ENCODE assay signal across 12 cellular contexts in genomic region chr11:73310076-73310475, GRCh38. TPM values are rescaled to one million over a fixed set of nuclear protein-coding genes. Genes with fewer than 3 reads are reported as not detected.
DNase-seq lines count a peak whose midpoint lies in the region; ATAC-seq and TF ChIP-seq lines count a peak whose summit lies in the region.
"Had no signal": no experiment of that assay in that cellular context is flagged by ENCODE, and none has a peak within 500 bp of the region (broad histone marks: within the 10 kb centered on the region; RNA-seq: fewer than 3 reads in every experiment).

No MANE protein-coding gene starts in this region.

- H3K27me3 ChIP-seq in hepatocyte, result no peaks in the 10 kb centered on the region
- H3K27me3 ChIP-seq in gastrocnemius medialis, result peaks cover 0 to 2% (median 0%) of the 10 kb centered on the region in 3 donors

- ATAC-seq in gastrocnemius medialis, result no peak
- no peak for ATAC-seq in HG02884 (IDR thresholded peaks at IDR 0.05; ENCODE audit: unreplicated experiment)
- no peak for ATAC-seq in sciatic nerve

- H3K4me1 ChIP-seq in hepatocyte (ENCODE audit: insufficient read depth), result peaks cover 63% of the 10 kb centered on the region
- H3K4me1 ChIP-seq in gastrocnemius medialis, result peaks cover 4 to 18% of the 10 kb centered on the region in 2 donors

- no peak for TF ChIP-seq CTCF in AG10803 (conservative IDR thresholded peaks at IDR 0.05; ENCODE audit: low read length)
- TF ChIP-seq CTCF in astrocyte of the cerebellum (IDR thresholded peaks at IDR 0.05; ENCODE audit: low read depth, low read length, missing control alignments), result no peak
- TF ChIP-seq CTCF in hepatocyte (IDR thresholded peaks at IDR 0.05; ENCODE audit: poor library complexity), result no peak
- no peak for TF ChIP-seq CTCF in gastrocnemius medialis (IDR thresholded peaks at IDR 0.05 in 4 of 5, conservative IDR thresholded peaks at IDR 0.05 in 1 of 5)
- no peak for TF ChIP-seq CTCF in lower leg skin (IDR thresholded peaks at IDR 0.05)

- intact Hi-C loops in gastrocnemius medialis (cut with DNase I; ENCODE audit: low total_unique reads) (no loop called here), sciatic nerve (cut with DNase I) (no loop called here), lower leg skin (cut with DNase I; ENCODE audit: low total_unique reads) (no loop called here)

- TF ChIP-seq POLR2A in gastrocnemius medialis (IDR thresholded peaks at IDR 0.05) (no peak), lower leg skin (IDR thresholded peaks at IDR 0.05) (no peak)

- H3K4me3 ChIP-seq in AG10803 (ENCODE audit: low read length), result peak overlapping the region; percentile 87
- peak overlapping the region; percentile 75 for H3K4me3 ChIP-seq in astrocyte of the cerebellum (ENCODE audit: low read depth, low read length)
- peak overlapping the region; percentile 49 for H3K4me3 ChIP-seq in hepatocyte
- peak overlapping the region; percentile 65 to 90 (median 79) for H3K4me3 ChIP-seq in gastrocnemius medialis
- H3K4me3 ChIP-seq in lower leg skin (ENCODE audit: low read depth, poor library complexity, severe bottlenecking), result no peak overlapping the region

- no peaks in the 10 kb centered on the region for H3K9me2 ChIP-seq in hepatocyte (replicated peaks; ENCODE audit: insufficient read depth)

- H3K79me2 ChIP-seq in hepatocyte, result peaks cover 63% of the 10 kb centered on the region

- no peak overlapping the region for H2AFZ ChIP-seq in hepatocyte

- H3K27ac ChIP-seq in hepatocyte (peak overlapping the region; percentile 100), gastrocnemius medialis (peak overlapping the region; percentile 73 to 83 (median 82))

- H3K9me3 ChIP-seq in hepatocyte (ENCODE audit: low read depth) (no peaks in the 10 kb centered on the region), gastrocnemius medialis (no peaks in the 10 kb centered on the region)

- DNase-seq in AG10803 (ENCODE audit: low read depth) (no peak), astrocyte of the cerebellum (ENCODE audit: low read depth) (no peak), hepatocyte (ENCODE audit: low spot score) (no peak), gastrocnemius medialis (no peak), sciatic nerve (ENCODE audit: low spot score) (no peak), medulla oblongata (ENCODE audit: extremely low spot score) (no peak), lower leg skin (ENCODE audit: low spot score in 2 of 2) (no peak)
- DNase-seq: activated CD4-positive, alpha-beta T cell treated with anti-CD3 and anti-CD28 coated beads, Interleukin-2, amount 50 U/mL, for 4 hours; immature natural killer cell; NCI-H1105 treated with DMSO at 0.1 percent for 48 hours had no signal

- in situ Hi-C loops in astrocyte of the cerebellum (cut with HindIII; ENCODE audit: low sequenced_read_pairs) (no loop called here), gastrocnemius medialis (cut with MboI; ENCODE audit: low sequenced_read_pairs in 4 of 4) (no loop called here)

- peaks cover 56% of the 10 kb centered on the region for H4K20me1 ChIP-seq in hepatocyte (ENCODE audit: insufficient read depth, poor library complexity, severe bottlenecking)

- WGBS in hepatocyte (ENCODE audit: low lambda C conversion rate, missing lambda C conversion rate), result 90% methylated on average over 16 of the region's 16 CpGs
- 87 to 97% methylated on average over 15 to 16 of the region's 16 CpGs for WGBS in lower leg skin, 2 donors

- H3K36me3 ChIP-seq in hepatocyte (replicated peaks; ENCODE audit: insufficient read depth, low read depth) (no peaks in the 10 kb centered on the region), gastrocnemius medialis (no peaks in the 10 kb centered on the region)

- peak overlapping the region; percentile 85 for H3K4me2 ChIP-seq in hepatocyte

RNA-seq across cellular contexts. Expression of gene ARHGEF17, which starts 2.0 kb away (rescaled TPM):
- total RNA-seq in hepatocyte, result 26.6 and 35.6 TPM in 2 replicates
- polyA plus RNA-seq in hepatocyte, result 30.2 and 36.2 TPM in 2 replicates
- total RNA-seq in gastrocnemius medialis, result 10 to 100 TPM in 3 of 4 donors, 1 to 10 TPM in 1; 8.9 to 16.9 (median 13.9) TPM
- total RNA-seq in sciatic nerve, result 110 TPM
- 10 to 100 TPM; 10.2 to 18.8 (median 14.7) TPM for total RNA-seq in lower leg skin
- polyA plus RNA-seq: immature natural killer cell had no signal

RNA-seq across cellular contexts. Expression of gene P2RY6, which starts 37.9 kb away (rescaled TPM):
- total RNA-seq in hepatocyte (2.6 and 2.9 TPM in 2 replicates), gastrocnemius medialis (1 to 10 TPM in 2 of 4 donors, under 1 TPM in 1, not detected in 1; 0.78 to 2.8 (median 1.1) TPM), sciatic nerve (3.6 TPM), lower leg skin (under 1 TPM in 2 of 4 donors, not detected in 2; 0.46 to 0.81 TPM)
- 8.9 and 9.7 TPM in 2 replicates for polyA plus RNA-seq in hepatocyte
- total RNA-seq: bronchial epithelial cell had no signal
